ENCODE assay signal across 17 cellular contexts in the genomic region with DNA sequence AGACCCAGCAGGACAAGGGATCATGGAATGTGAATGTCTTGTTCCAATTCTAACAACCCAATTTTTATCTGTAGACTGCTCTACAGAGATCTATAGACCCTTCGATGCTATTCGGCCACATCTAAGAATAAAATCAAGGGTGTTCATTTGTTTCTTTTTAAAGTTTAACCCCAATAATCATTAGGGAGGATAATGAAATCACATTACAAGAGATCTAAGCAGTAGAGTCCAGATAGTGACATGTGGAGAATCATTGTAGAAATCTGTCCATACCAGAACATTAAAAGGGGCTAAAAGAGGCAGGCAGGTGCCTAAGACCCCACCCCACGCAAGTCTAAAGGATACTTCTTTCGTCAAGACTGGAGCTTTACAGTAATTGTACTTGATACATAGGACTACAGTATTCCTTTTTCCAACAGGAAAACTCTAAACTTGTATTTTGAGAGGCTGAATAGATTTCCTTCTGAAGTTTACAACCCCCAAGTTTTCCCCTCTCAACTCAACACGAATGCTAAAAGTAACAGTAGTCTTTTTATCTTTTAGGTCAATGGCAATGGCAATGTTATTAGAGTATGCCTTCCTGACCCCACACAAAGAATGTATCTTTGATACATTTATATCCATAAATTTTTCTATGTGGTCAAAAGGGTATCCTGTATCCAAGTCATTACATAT.
DNase-seq lines count a peak whose midpoint lies in the region; ATAC-seq, FAIRE-seq and TF ChIP-seq lines count a peak whose summit lies in the region.
"Had no signal": no experiment of that assay in that cellular context is flagged by ENCODE, and none has a peak within 500 bp of the region (broad histone marks: within the 10 kb centered on the region; RNA-seq: fewer than 3 reads in every experiment).

No MANE protein-coding gene starts in this region.

- H3K9ac ChIP-seq in endothelial cell of umbilical vein (replicated peaks; ENCODE audit: extremely low read depth, insufficient read depth, low read length), result no peak overlapping the region

- no peaks in the 10 kb centered on the region for H3K9me1 ChIP-seq in endothelial cell of umbilical vein (replicated peaks; ENCODE audit: control insufficient read depth, extremely low read depth, insufficient read depth, low read length)

- H3K79me2 ChIP-seq in endothelial cell of umbilical vein (ENCODE audit: control insufficient read depth, insufficient read depth, low read length), result peaks cover 66% of the 10 kb centered on the region

- ATAC-seq in heart left ventricle (no peak), left ventricle myocardium superior (no peak), upper lobe of right lung (no peak), GM19351 (IDR thresholded peaks at IDR 0.05; ENCODE audit: unreplicated experiment) (no peak)
- ATAC-seq: body of pancreas; effector memory CD8-positive, alpha-beta T cell had no signal

- H3K4me3 ChIP-seq in heart left ventricle (peak overlapping the region in 1 of 12 donors; percentile 60), endothelial cell of umbilical vein (replicated peaks in 1 of 3; ENCODE audit: insufficient read depth in 1 of 3, low read depth in 1 of 3, low read length in 3 of 3) (no peak overlapping the region), upper lobe of right lung (no peak overlapping the region)
- H3K4me3 ChIP-seq: body of pancreas had no signal

- FAIRE-seq in endothelial cell of umbilical vein (lab: Jason Lieb, UNC), result no peak

- H3K9me3 Mint-ChIP-seq in activated T-helper 2 cell treated with anti-CD3 and anti-CD28 coated beads, Interferon-gamma antibody, Interleukin-2, Interleukin-4, amounts not matched to agents 10 μg/mL and 5 μg/mL and 100 μg/mL, durations not matched to agents 14 hours and 24 hours and 36 hours, result no peaks in the 10 kb centered on the region
- H3K9me3 Mint-ChIP-seq: activated B cell treated with CpG ODN at 0.5 μM for 24 hours; effector memory CD8-positive, alpha-beta T cell; stimulated activated naive CD8-positive, alpha-beta T cell treated with anti-CD3 and anti-CD28 coated beads, Interleukin-15, Interleukin-2, amounts not matched to agents 100 ng/mL and 50 ng/mL, for 24 hours had no signal

- intact Hi-C loops in heart left ventricle (cut with DNase I), result loop anchor here in 8 of 10 donors (5.0 to 10.0 kb wide), 10 partner anchors 47 to 581 kb away; partner anchors contain the start of gene TCF4 (in 1 of the 8)
- intact Hi-C loops in left ventricle myocardium superior (cut with micrococcal nuclease), result loop anchor here (5.0 kb wide), 1 partner anchor 77 kb away; no protein-coding TSS in a partner anchor
- intact Hi-C loops in endothelial cell of umbilical vein (cut with micrococcal nuclease), result loop anchor here (5.0 to 10.0 kb wide), 4 partner anchors 307 to 1053 kb away; no protein-coding TSS in a partner anchor
- intact Hi-C loops in upper lobe of right lung (cut with DNase I), result no loop called here
- intact Hi-C loops in activated T-helper 2 cell treated with anti-CD3 and anti-CD28 coated beads, Interferon-gamma antibody, Interleukin-2, Interleukin-4, amounts not matched to agents 10 μg/mL and 5 μg/mL and 100 μg/mL, durations not matched to agents 14 hours and 24 hours and 36 hours (cut with micrococcal nuclease), result loop anchor here (5.0 kb wide), 1 partner anchor 172 kb away; no protein-coding TSS in a partner anchor

- H3K4me1 ChIP-seq in heart left ventricle (peaks cover 0 to 67% (median 23%) of the 10 kb centered on the region in 12 donors), endothelial cell of umbilical vein (ENCODE audit: control insufficient read depth, extremely low read depth, insufficient read depth, low read length) (peaks cover 48% of the 10 kb centered on the region), upper lobe of right lung (peaks cover 16% of the 10 kb centered on the region)

- H3K27ac ChIP-seq in heart left ventricle (peak overlapping the region in 10 of 12 donors; percentile 51 to 86 (median 81)), endothelial cell of umbilical vein (ENCODE audit: insufficient read depth, low read depth, low read length) (no peak overlapping the region), upper lobe of right lung (peak overlapping the region; percentile 69)
- H3K27ac ChIP-seq: body of pancreas had no signal

- dilution Hi-C loops in endothelial cell of umbilical vein (cut with MboI; ENCODE audit: extremely low pct_ligation_motif_present, low sequenced_read_pairs), result no loop called here

- no peaks in the 10 kb centered on the region for H3K27me3 ChIP-seq in heart left ventricle
- H3K27me3 ChIP-seq in endothelial cell of umbilical vein (ENCODE audit: control insufficient read depth in 2 of 2, insufficient read depth in 2 of 2, low read length in 2 of 2), result no peaks in the 10 kb centered on the region
- H3K27me3 ChIP-seq in upper lobe of right lung, result no peaks in the 10 kb centered on the region
- H3K27me3 ChIP-seq: body of pancreas had no signal

- H3K36me3 ChIP-seq in heart left ventricle (no peaks in the 10 kb centered on the region), endothelial cell of umbilical vein (ENCODE audit: control insufficient read depth in 2 of 2, extremely low read depth in 1 of 2, insufficient read depth in 2 of 2, low read length in 2 of 2) (peaks cover 0 to 1% of the 10 kb centered on the region in 2 experiments), upper lobe of right lung (no peaks in the 10 kb centered on the region)

- no peak for DNase-seq in heart left ventricle
- no peak for DNase-seq in left ventricle myocardium superior
- no peak for DNase-seq in endothelial cell of umbilical vein (ENCODE audit: low read depth, low spot score)
- DNase-seq in pons (ENCODE audit: low spot score), result peak; percentile 58
- DNase-seq in upper lobe of right lung, result no peak
- no peak for DNase-seq in stimulated activated CD4-positive, alpha-beta T cell treated with anti-CD3 and anti-CD28 coated beads, Interleukin-15, amount 100 ng/mL, for 24 hours
- no peak for DNase-seq in activated T-helper 2 cell treated with anti-CD3 and anti-CD28 coated beads, Interferon-gamma antibody, Interleukin-2, Interleukin-4, amounts not matched to agents 10 μg/mL and 5 μg/mL and 100 μg/mL, durations not matched to agents 14 hours and 24 hours and 36 hours (ENCODE audit: low spot score)
- DNase-seq: activated B cell treated with CpG ODN at 0.5 μM for 24 hours; activated naive CD4-positive, alpha-beta T cell; body of pancreas; effector memory CD8-positive, alpha-beta T cell; foreskin melanocyte; midbrain; NCI-H187; nucleus accumbens had no signal

- POLR2A ChIA-PET in endothelial cell of umbilical vein (lab: Charles Lee), result no interaction called here

- TF ChIP-seq CTCF in heart left ventricle (IDR thresholded peaks at IDR 0.05) (no peak), endothelial cell of umbilical vein (IDR thresholded peaks at IDR 0.05; ENCODE audit: extremely low read depth in 1 of 2, insufficient read depth in 1 of 2, low read depth in 1 of 2, low read length in 2 of 2) (no peak), upper lobe of right lung (IDR thresholded peaks at IDR 0.05) (no peak)

- H4K20me1 ChIP-seq in endothelial cell of umbilical vein (replicated peaks; ENCODE audit: control insufficient read depth, extremely low read depth, insufficient read depth, low read length), result no peaks in the 10 kb centered on the region

- H3K36me3 Mint-ChIP-seq in activated T-helper 2 cell treated with anti-CD3 and anti-CD28 coated beads, Interferon-gamma antibody, Interleukin-2, Interleukin-4, amounts not matched to agents 10 μg/mL and 5 μg/mL and 100 μg/mL, durations not matched to agents 14 hours and 24 hours and 36 hours (ENCODE audit: low read depth), result no peaks in the 10 kb centered on the region

- peaks cover 8% of the 10 kb centered on the region for H3K4me1 Mint-ChIP-seq in activated T-helper 2 cell treated with anti-CD3 and anti-CD28 coated beads, Interferon-gamma antibody, Interleukin-2, Interleukin-4, amounts not matched to agents 10 μg/mL and 5 μg/mL and 100 μg/mL, durations not matched to agents 14 hours and 24 hours and 36 hours (ENCODE audit: low read depth)

- no peak overlapping the region for H2AFZ ChIP-seq in endothelial cell of umbilical vein (ENCODE audit: low read depth, low read length)

- peaks cover 1% of the 10 kb centered on the region for H3K27me3 Mint-ChIP-seq in activated T-helper 2 cell treated with anti-CD3 and anti-CD28 coated beads, Interferon-gamma antibody, Interleukin-2, Interleukin-4, amounts not matched to agents 10 μg/mL and 5 μg/mL and 100 μg/mL, durations not matched to agents 14 hours and 24 hours and 36 hours (ENCODE audit: low read depth)
- H3K27me3 Mint-ChIP-seq: activated B cell treated with CpG ODN at 0.5 μM for 24 hours; effector memory CD8-positive, alpha-beta T cell; stimulated activated naive CD8-positive, alpha-beta T cell treated with anti-CD3 and anti-CD28 coated beads, Interleukin-15, Interleukin-2, amounts not matched to agents 100 ng/mL and 50 ng/mL, for 24 hours had no signal

- CTCF ChIA-PET in endothelial cell of umbilical vein (lab: Charles Lee), result interaction anchor here (2.4 kb wide), 1 partner anchor 12 kb away, joined by 8 read pairs; no protein-coding TSS in a partner anchor

- H3K4me3 Mint-ChIP-seq in activated T-helper 2 cell treated with anti-CD3 and anti-CD28 coated beads, Interferon-gamma antibody, Interleukin-2, Interleukin-4, amounts not matched to agents 10 μg/mL and 5 μg/mL and 100 μg/mL, durations not matched to agents 14 hours and 24 hours and 36 hours (ENCODE audit: low read depth), result no peak overlapping the region
- H3K4me3 Mint-ChIP-seq: effector memory CD8-positive, alpha-beta T cell; stimulated activated naive CD8-positive, alpha-beta T cell treated with anti-CD3 and anti-CD28 coated beads, Interleukin-15, Interleukin-2, amounts not matched to agents 100 ng/mL and 50 ng/mL, for 24 hours had no signal

- TF ChIP-seq POLR2A in heart left ventricle (IDR thresholded peaks at IDR 0.05), result no peak
- TF ChIP-seq POLR2A in endothelial cell of umbilical vein (IDR thresholded peaks at IDR 0.05; ENCODE audit: low read depth, low read length), result no peak

- BruUV-seq in endothelial cell of umbilical vein (replicated peaks; lab: Mats Ljungman, UMichigan), result no TSS peak

- peak overlapping the region; percentile 16 for H3K4me2 ChIP-seq in endothelial cell of umbilical vein (ENCODE audit: insufficient read depth, low read length)

- no peaks in the 10 kb centered on the region for H3K9me3 ChIP-seq in heart left ventricle
- no peaks in the 10 kb centered on the region for H3K9me3 ChIP-seq in endothelial cell of umbilical vein (replicated peaks; ENCODE audit: control insufficient read depth, insufficient read depth, low read length)
- no peaks in the 10 kb centered on the region for H3K9me3 ChIP-seq in upper lobe of right lung
- H3K9me3 ChIP-seq: body of pancreas had no signal

- H3K27ac Mint-ChIP-seq in activated T-helper 2 cell treated with anti-CD3 and anti-CD28 coated beads, Interferon-gamma antibody, Interleukin-2, Interleukin-4, amounts not matched to agents 10 μg/mL and 5 μg/mL and 100 μg/mL, durations not matched to agents 14 hours and 24 hours and 36 hours, result no peak overlapping the region
- H3K27ac Mint-ChIP-seq: effector memory CD8-positive, alpha-beta T cell; stimulated activated naive CD8-positive, alpha-beta T cell treated with anti-CD3 and anti-CD28 coated beads, Interleukin-15, Interleukin-2, amounts not matched to agents 100 ng/mL and 50 ng/mL, for 24 hours had no signal

- WGBS in heart left ventricle, 4 donors, result 84 to 93% (median 89%) methylated on average over 5 of the region's 5 CpGs

TF ChIP-seq in endothelial cell of umbilical vein, 7 proteins besides CTCF, POLR2A, EP300 and RAD21 (continues in another document):
- TF ChIP-seq POLR2AphosphoS5 (IDR thresholded peaks at IDR 0.05; ENCODE audit: insufficient read depth, low read depth, low read length), result no peak
